ENCODE assay signal across 21 cellular contexts in genomic region chr19:5775668-5776309, GRCh38. TPM values are rescaled to one million over a fixed set of nuclear protein-coding genes. Genes with fewer than 3 reads are reported as not detected.
DNase-seq lines count a peak whose midpoint lies in the region; ATAC-seq and TF ChIP-seq lines count a peak whose summit lies in the region.
"Had no signal": no experiment of that assay in that cellular context is flagged by ENCODE, and none has a peak within 500 bp of the region (broad histone marks: within the 10 kb centered on the region; RNA-seq: fewer than 3 reads in every experiment).

No MANE protein-coding gene starts in this region.

- DNase-seq in AG09319 (ENCODE audit: extremely low read depth, low read depth) (peak; percentile 87), HT1080 (ENCODE audit: low read depth) (peak; percentile 31), body of pancreas (peak in 3 of 4 donors; percentile 43 to 53 (median 46)), foreskin melanocyte (peak; percentile 40), activated gamma-delta T cell treated with Interleukin-2 at 50 U/mL for 16 hours (no peak), mucosa of descending colon (no peak)
- DNase-seq: activated CD4-positive, alpha-beta T cell treated with anti-CD3 and anti-CD28 coated beads for 1 hour; activated naive CD4-positive, alpha-beta T cell treated with anti-CD3 and anti-CD28 coated beads, Interleukin-2, amount 10 ng/mL, durations not matched to agents 7 days and 5 days; Calu3; central memory CD4-positive, alpha-beta T cell; midbrain; NCI-H146; NCI-H510A; SJCRH30; T-helper 9 cell; upper lobe of right lung had no signal

- TF ChIP-seq POLR2A in body of pancreas (IDR thresholded peaks at IDR 0.05) (no peak), GM18505 (IDR thresholded peaks at IDR 0.05; ENCODE audit: borderline replicate concordance, extremely low read depth, insufficient read depth, insufficient read length) (no peak)

- H3K4me1 ChIP-seq in body of pancreas = peaks cover 11% of the 10 kb centered on the region
- no peaks in the 10 kb centered on the region for H3K4me1 ChIP-seq in mucosa of descending colon (ENCODE audit: low read depth)
- H3K4me1 ChIP-seq: SJCRH30, upper lobe of right lung had no signal

- H3K27ac ChIP-seq in body of pancreas = no peak overlapping the region
- H3K27ac ChIP-seq: HL-60, SJCRH30, upper lobe of right lung had no signal

- TF ChIP-seq CTCF in AG09319 (IDR thresholded peaks at IDR 0.05; ENCODE audit: low read depth, low read length) (no peak), body of pancreas (IDR thresholded peaks at IDR 0.05) (no peak), mucosa of descending colon (IDR thresholded peaks at IDR 0.05) (no peak)

- no peaks in the 10 kb centered on the region for H3K9me3 ChIP-seq in body of pancreas
- no peaks in the 10 kb centered on the region for H3K9me3 ChIP-seq in mucosa of descending colon
- H3K9me3 ChIP-seq: SJCRH30, upper lobe of right lung had no signal

- H3K27me3 ChIP-seq in body of pancreas = no peaks in the 10 kb centered on the region
- H3K27me3 ChIP-seq: SJCRH30, upper lobe of right lung had no signal

- no peak for ATAC-seq in body of pancreas
- ATAC-seq in mucosa of descending colon = no peak
- no peak for ATAC-seq in GM18505 (IDR thresholded peaks at IDR 0.05; ENCODE audit: unreplicated experiment)
- no peak for ATAC-seq in HG02938 (IDR thresholded peaks at IDR 0.05; ENCODE audit: unreplicated experiment)
- ATAC-seq: stimulated activated effector memory CD8-positive, alpha-beta T cell treated with anti-CD3 and anti-CD28 coated beads, Interleukin-12 subunit alpha, Interleukin-12 subunit beta, amount 100 ng/mL, for 72 hours had no signal

- WGBS in body of pancreas, 2 donors = 54 to 60% methylated on average over 17 of the region's 17 CpGs

- H3K36me3 ChIP-seq in body of pancreas (replicated peaks in 1 of 2; ENCODE audit: insufficient read depth in 1 of 2, low read depth in 2 of 2) (no peaks in the 10 kb centered on the region), mucosa of descending colon (ENCODE audit: low read depth) (no peaks in the 10 kb centered on the region)
- H3K36me3 ChIP-seq: SJCRH30, upper lobe of right lung had no signal

- H3K4me3 ChIP-seq in body of pancreas (no peak overlapping the region), mucosa of descending colon (no peak overlapping the region)
- H3K4me3 ChIP-seq: SJCRH30, upper lobe of right lung had no signal

- intact Hi-C loops in body of pancreas (cut with DNase I) = no loop called here
- intact Hi-C loops in mucosa of descending colon (cut with DNase I, micrococcal nuclease) = no loop called here

RNA-seq across cellular contexts. Expression of gene PRR22, which starts 8.8 kb away (rescaled TPM):
- total RNA-seq in HT1080 (2014; rRNA removed; shearing (Covaris generic)) = 4.1 and 5.9 TPM in 2 replicates
- polyA plus RNA-seq in HT1080 (2015; cell fraction: cytosol; rRNA removed) = 0.92 and 1.0 TPM in 2 replicates
- polyA plus RNA-seq in HT1080 (2015; cell fraction: nucleus; rRNA removed) = 13.5 and 17.8 TPM in 2 replicates
- total RNA-seq in body of pancreas (1 to 10 TPM; 2.3 TPM), mucosa of descending colon (1 to 10 TPM; 3.1 to 6.8 (median 4.1) TPM)

RNA-seq across cellular contexts. Expression of gene DUS3L, which starts 15.2 kb away (rescaled TPM):
- 56.5 and 71.8 TPM in 2 replicates for total RNA-seq in HT1080 (2014; rRNA removed; shearing (Covaris generic))
- polyA plus RNA-seq in HT1080 (2015; cell fraction: cytosol; rRNA removed) = 21.5 and 23.1 TPM in 2 replicates
- 87.7 and 99.9 TPM in 2 replicates for polyA plus RNA-seq in HT1080 (2015; cell fraction: nucleus; rRNA removed)
- total RNA-seq in body of pancreas (10 to 100 TPM; 28.0 to 39.6 TPM), mucosa of descending colon (10 to 100 TPM; 33.3 to 36.9 (median 35.6) TPM)

RNA-seq across cellular contexts. Expression of gene NRTN, which starts 29.1 kb away (rescaled TPM):
- 0.53 TPM in 1 of 2 replicates, not detected in the other for total RNA-seq in HT1080 (2014; rRNA removed; shearing (Covaris generic))
- 0.07 TPM in 1 of 2 replicates, not detected in the other for polyA plus RNA-seq in HT1080 (2015; cell fraction: cytosol; rRNA removed)
- polyA plus RNA-seq in HT1080 (2015; cell fraction: nucleus; rRNA removed) = not detected in 2 replicates
- total RNA-seq in body of pancreas (10 to 100 TPM; 24.1 to 70.9 TPM), mucosa of descending colon (10 to 100 TPM in 1 of 3 donors, 1 to 10 TPM in 1, under 1 TPM in 1; 0.64 to 11.3 (median 1.4) TPM)

RNA-seq across cellular contexts. Expression of gene CATSPERD, which starts 55.4 kb away (rescaled TPM):
- total RNA-seq in HT1080 (2014; rRNA removed; shearing (Covaris generic)) = 0.20 TPM in 1 of 2 replicates, not detected in the other
- polyA plus RNA-seq in HT1080 (2015; cell fraction: cytosol; rRNA removed) = not detected in 2 replicates
- not detected in 2 replicates for polyA plus RNA-seq in HT1080 (2015; cell fraction: nucleus; rRNA removed)
- not detected for total RNA-seq in body of pancreas
- total RNA-seq in mucosa of descending colon = not detected
- total RNA-seq: Calu3, kidney epithelial cell, SJCRH30, upper lobe of right lung had no signal

RNA-seq across cellular contexts. Expression of gene LONP1, which starts 55.8 kb away (rescaled TPM):
- total RNA-seq in HT1080 (2014; rRNA removed; shearing (Covaris generic)) = 139 and 153 TPM in 2 replicates
- polyA plus RNA-seq in HT1080 (2015; cell fraction: cytosol; rRNA removed) = 126 and 131 TPM in 2 replicates
- 195 and 210 TPM in 2 replicates for polyA plus RNA-seq in HT1080 (2015; cell fraction: nucleus; rRNA removed)
- total RNA-seq in body of pancreas = 10 to 100 TPM; 31.9 to 95.6 TPM
- total RNA-seq in mucosa of descending colon = 10 to 100 TPM; 55.9 to 63.0 (median 55.9) TPM

Comparison
In these comparisons a context has a peak if more than half of its experiments do, and no peak if none do; other contexts are left out.
1. DNase-seq: peak in AG09319 (single experiment), HT1080 (single experiment), body of pancreas (3 of 4) and foreskin melanocyte (single experiment); none in activated gamma-delta T cell treated with Interleukin-2 at 50 U/mL for 16 hours (single experiment) and mucosa of descending colon (0 of 3).